Comparison of ENCODE assay signal across 8 cellular contexts in genomic region chr10:15262036-15262713, GRCh38.
A peak's percentile ranks its signal among the peaks of the same experiment; 100 is the strongest.
DNase-seq lines count a peak whose midpoint lies in the region; ATAC-seq, FAIRE-seq and TF ChIP-seq lines count a peak whose summit lies in the region.

No MANE protein-coding gene starts in this region.

- TF ChIP-seq CTCF in SK-N-SH (IDR thresholded peaks at IDR 0.05) = 0 out of 2 replicates have a peak, but pooled peaks have one; percentile 26
- TF ChIP-seq CTCF in heart right ventricle (IDR thresholded peaks at IDR 0.05) = peak; percentile 16 to 60 (median 35)

- H3K4me3 ChIP-seq in SK-N-SH (ENCODE audit: low read depth in 2 of 2, low read length in 1 of 2) (no peak overlapping the region), heart right ventricle (no peak overlapping the region), small intestine (ENCODE audit: low read depth in 1 of 2, low read length in 2 of 2) (no peak overlapping the region)

- H3K79me2 ChIP-seq in SK-N-SH (ENCODE audit: insufficient read depth) = no peaks in the 10 kb centered on the region

- intact Hi-C loops in heart right ventricle (cut with DNase I) = loop anchor here in 6 of 10 donors (2.0 to 5.0 kb wide), 2 partner anchors 109 to 110 kb away; partner anchors contain the start of gene FAM171A1 (in 6 of the 6)

- POLR2A ChIA-PET in SK-N-SH (lab: Yijun Ruan, JAX) = no interaction called here
- POLR2A ChIA-PET in activated CD4-positive, alpha-beta memory T cell treated with anti-CD3 and anti-CD28 coated beads, Interleukin-2, amount 10 ng/mL, durations not matched to agents 7 days and 5 days (lab: Charles Lee) = interaction anchor here (1.4 kb wide), 1 partner anchor 95 kb away, joined by 3 read pairs; no protein-coding TSS in a partner anchor

- no peaks in the 10 kb centered on the region for H3K9me2 ChIP-seq in SK-N-SH

- no peaks in the 10 kb centered on the region for H3K9me3 Mint-ChIP-seq in activated CD4-positive, alpha-beta memory T cell treated with anti-CD3 and anti-CD28 coated beads, Interleukin-2, amount 10 ng/mL, durations not matched to agents 7 days and 5 days

- TF ChIP-seq RAD21 in SK-N-SH (IDR thresholded peaks at IDR 0.05; ENCODE audit: low read length) = peak; percentile 69

- peak; percentile 66 for ATAC-seq in GM18502 (IDR thresholded peaks at IDR 0.05; ENCODE audit: poor library complexity, unreplicated experiment)
- peak in 7 of 8 donors; percentile 53 to 79 (median 64) for ATAC-seq in heart right ventricle
- ATAC-seq in HG03565 (IDR thresholded peaks at IDR 0.05; ENCODE audit: unreplicated experiment) = no peak

- CTCF ChIA-PET in SK-N-SH (lab: Yijun Ruan, JAX) = interaction anchor here (0.6 to 5.0 kb wide), 13 partner anchors 9 to 118 kb away, joined by 3 to 45 read pairs (median 4); partner anchors contain the start of gene FAM171A1
- CTCF ChIA-PET in activated CD4-positive, alpha-beta memory T cell treated with anti-CD3 and anti-CD28 coated beads, Interleukin-2, amount 10 ng/mL, durations not matched to agents 7 days and 5 days (lab: Charles Lee) = interaction anchor here (0.6 to 1.5 kb wide), 2 partner anchors 8 to 136 kb away, joined by 4 read pairs; no protein-coding TSS in a partner anchor

- H3K36me3 Mint-ChIP-seq in activated CD4-positive, alpha-beta memory T cell treated with anti-CD3 and anti-CD28 coated beads, Interleukin-2, amount 10 ng/mL, durations not matched to agents 7 days and 5 days (ENCODE audit: low read depth) = no peaks in the 10 kb centered on the region

- DNase-seq in SK-N-SH = peak; percentile 43
- DNase-seq in heart right ventricle = peak in 1 of 2 donors; percentile 27
- DNase-seq in small intestine = peak; percentile 55
- DNase-seq in activated CD4-positive, alpha-beta memory T cell treated with anti-CD3 and anti-CD28 coated beads, Interleukin-2, amount 10 ng/mL, durations not matched to agents 7 days and 5 days = no peak
- no peak for DNase-seq in RCC 7860 (ENCODE audit: low spot score)
- no peak for DNase-seq in foreskin melanocyte

- no peak overlapping the region for H3K27ac Mint-ChIP-seq in activated CD4-positive, alpha-beta memory T cell treated with anti-CD3 and anti-CD28 coated beads, Interleukin-2, amount 10 ng/mL, durations not matched to agents 7 days and 5 days

- no peaks in the 10 kb centered on the region for H4K20me1 ChIP-seq in SK-N-SH (ENCODE audit: insufficient read depth)

- no peak for FAIRE-seq in small intestine (lab: Jason Lieb, UNC)
- no peak for FAIRE-seq in RCC 7860 (lab: Jason Lieb, UNC)

- H3K4me2 ChIP-seq in SK-N-SH = no peak overlapping the region

- H3K4me1 Mint-ChIP-seq in activated CD4-positive, alpha-beta memory T cell treated with anti-CD3 and anti-CD28 coated beads, Interleukin-2, amount 10 ng/mL, durations not matched to agents 7 days and 5 days = no peaks in the 10 kb centered on the region

- H3K27ac ChIP-seq in SK-N-SH (ENCODE audit: low read depth in 2 of 2, low read length in 1 of 2) (no peak overlapping the region), heart right ventricle (no peak overlapping the region), small intestine (ENCODE audit: low read depth in 1 of 2, low read length in 1 of 2) (no peak overlapping the region)

- H3K4me1 ChIP-seq in SK-N-SH (ENCODE audit: control insufficient read depth in 1 of 2, insufficient read depth in 2 of 2, low read depth in 1 of 2, low read length in 1 of 2) (no peaks in the 10 kb centered on the region; a peak in 1 of 4 replicates), heart right ventricle (peaks cover 0 to 11% (median 0%) of the 10 kb centered on the region in 9 donors), small intestine (ENCODE audit: control insufficient read depth in 2 of 2, insufficient read depth in 1 of 2, low read depth in 1 of 2, low read length in 1 of 2) (no peaks in the 10 kb centered on the region)

- H3K9me3 ChIP-seq in SK-N-SH (no peaks in the 10 kb centered on the region), heart right ventricle (no peaks in the 10 kb centered on the region), small intestine (ENCODE audit: control insufficient read depth, low read depth) (no peaks in the 10 kb centered on the region)

- H3K36me3 ChIP-seq in SK-N-SH (replicated peaks in 1 of 2; ENCODE audit: control insufficient read depth in 1 of 2, insufficient read depth in 2 of 2, low read length in 1 of 2) = no peaks in the 10 kb centered on the region
- H3K36me3 ChIP-seq in heart right ventricle = no peaks in the 10 kb centered on the region
- no peaks in the 10 kb centered on the region for H3K36me3 ChIP-seq in small intestine (ENCODE audit: control insufficient read depth in 2 of 2, insufficient read depth in 2 of 2, low read length in 2 of 2)

- no peak overlapping the region for H2AFZ ChIP-seq in SK-N-SH (ENCODE audit: low read depth)

- H3K27me3 Mint-ChIP-seq in activated CD4-positive, alpha-beta memory T cell treated with anti-CD3 and anti-CD28 coated beads, Interleukin-2, amount 10 ng/mL, durations not matched to agents 7 days and 5 days = no peaks in the 10 kb centered on the region

- no peak overlapping the region for H3K4me3 Mint-ChIP-seq in activated CD4-positive, alpha-beta memory T cell treated with anti-CD3 and anti-CD28 coated beads, Interleukin-2, amount 10 ng/mL, durations not matched to agents 7 days and 5 days

- no peaks in the 10 kb centered on the region for H3F3A ChIP-seq in SK-N-SH (replicated peaks; ENCODE audit: insufficient read depth)

- H3K9ac ChIP-seq in SK-N-SH = no peak overlapping the region

- H3K27me3 ChIP-seq in SK-N-SH (ENCODE audit: insufficient read depth) (no peaks in the 10 kb centered on the region), heart right ventricle (no peaks in the 10 kb centered on the region), small intestine (ENCODE audit: control insufficient read depth in 2 of 2, insufficient read depth in 2 of 2, low read length in 2 of 2) (no peaks in the 10 kb centered on the region)

- whole genome bisulfite sequencing in SK-N-SH (ENCODE audit: low lambda C conversion rate) = 90% methylated on average over 10 of the region's 10 CpGs
- 37% methylated on average over 10 of the region's 10 CpGs for WGBS in heart right ventricle, 2 donors
- WGBS in small intestine, 3 donors = 35 to 47% (median 43%) methylated on average over 10 of the region's 10 CpGs

- no peak for TF ChIP-seq EP300 in SK-N-SH (IDR thresholded peaks at IDR 0.05; ENCODE audit: borderline replicate concordance in 1 of 2, low read depth in 1 of 2, low read length in 1 of 2)

TF ChIP-seq in SK-N-SH, 30 proteins besides CTCF, POLR2A, EP300 and RAD21:
- TF ChIP-seq GABPA (IDR thresholded peaks at IDR 0.05; ENCODE audit: low read depth) (no peak), SMC3 (IDR thresholded peaks at IDR 0.05; ENCODE audit: low read depth, low read length) (peak; percentile 67), JUND (IDR thresholded peaks at IDR 0.05) (no peak)

Comparison
In these comparisons a context has a peak if more than half of its experiments do, and no peak if none do; other contexts are left out.
1. DNase-seq: peak in SK-N-SH (single experiment) and small intestine (single experiment); none in activated CD4-positive, alpha-beta memory T cell treated with anti-CD3 and anti-CD28 coated beads, Interleukin-2, amount 10 ng/mL, durations not matched to agents 7 days and 5 days (single experiment), RCC 7860 (single experiment) and foreskin melanocyte (single experiment).